ENCODE assay signal across 17 cellular contexts in the genomic region with DNA sequence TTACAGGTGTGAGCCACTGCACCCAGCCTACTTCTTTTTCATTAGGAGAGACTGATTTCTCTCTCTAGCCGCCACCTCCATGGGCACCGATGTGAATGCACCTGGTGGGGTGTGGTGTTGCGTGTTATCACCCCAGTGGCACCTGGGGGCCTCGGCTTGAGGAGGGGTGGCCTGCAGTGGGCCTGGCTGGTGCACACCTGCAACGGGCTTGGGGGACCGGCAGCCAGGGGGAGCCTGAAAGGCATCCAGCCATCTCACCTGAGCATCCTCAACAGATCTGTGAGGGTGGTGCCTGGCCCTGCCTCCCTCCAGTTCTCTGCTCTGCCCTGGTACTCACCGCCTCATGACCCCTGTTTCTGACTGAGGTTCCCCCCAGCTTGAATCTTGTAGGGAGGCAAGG.
DNase-seq lines count a peak whose midpoint lies in the region; ATAC-seq, FAIRE-seq and TF ChIP-seq lines count a peak whose summit lies in the region.
"Had no signal": no experiment of that assay in that cellular context is flagged by ENCODE, and none has a peak within 500 bp of the region (broad histone marks: within the 10 kb centered on the region; RNA-seq: fewer than 3 reads in every experiment).

No MANE protein-coding gene starts in this region.

- no peak overlapping the region for H3K4me2 ChIP-seq in neuronal stem cell (ENCODE audit: insufficient read depth, low read length, poor library complexity, severe bottlenecking)
- H3K4me2 ChIP-seq: GM23338 had no signal

- FAIRE-seq in H54 (lab: Jason Lieb, UNC), result no peak
- FAIRE-seq: GM12891, GM18507 had no signal

- no peak overlapping the region for H3K18ac ChIP-seq in neuronal stem cell (ENCODE audit: low read length)

- no peak overlapping the region for H4K91ac ChIP-seq in neuronal stem cell (ENCODE audit: low read depth, low read length, poor library complexity)

- no peak overlapping the region for H3K14ac ChIP-seq in neuronal stem cell (ENCODE audit: low read length)

- H2AK5ac ChIP-seq in neuronal stem cell (ENCODE audit: low read depth, low read length), result no peak overlapping the region

- H2BK12ac ChIP-seq in neuronal stem cell (ENCODE audit: low read length), result no peak overlapping the region

- H2BK5ac ChIP-seq in neuronal stem cell (ENCODE audit: low read length), result no peak overlapping the region

- TF ChIP-seq CTCF in WERI-Rb-1 (IDR thresholded peaks at IDR 0.05; ENCODE audit: low read depth, low read length), result no peak

- no peak for TF ChIP-seq POLR2A in H54 (IDR thresholded peaks at IDR 0.05; ENCODE audit: low read depth, low read length)

- ATAC-seq in left ventricle myocardium superior, result no peak
- ATAC-seq: GM23338 had no signal

- H3K36me3 ChIP-seq in WERI-Rb-1, result peaks cover 21% of the 10 kb centered on the region
- peaks cover 2 to 31% of the 10 kb centered on the region in 2 donors for H3K36me3 ChIP-seq in neuronal stem cell (replicated peaks in 1 of 2; ENCODE audit: control insufficient read depth in 2 of 2, insufficient read depth in 2 of 2, low read length in 2 of 2)

- H3K23ac ChIP-seq in neuronal stem cell (ENCODE audit: low read depth, low read length, poor library complexity), result peak overlapping the region; percentile 11

- H3K79me1 ChIP-seq in neuronal stem cell (ENCODE audit: low read depth, low read length), result no peaks in the 10 kb centered on the region

- H3K27ac ChIP-seq in WERI-Rb-1 (peak overlapping the region; percentile 70; the same call in 1 of the 2 replicates), neuronal stem cell (replicated peaks; ENCODE audit: low read length) (no peak overlapping the region)

- H3K9ac ChIP-seq in neuronal stem cell (ENCODE audit: low read depth, low read length, poor library complexity), result no peak overlapping the region

- H4K8ac ChIP-seq in neuronal stem cell (ENCODE audit: low read depth, low read length), result no peak overlapping the region

- H2BK120ac ChIP-seq in neuronal stem cell (ENCODE audit: low read depth, low read length), result no peak overlapping the region

- no peaks in the 10 kb centered on the region for H3K9me3 ChIP-seq in WERI-Rb-1 (ENCODE audit: severe bottlenecking)
- H3K9me3 ChIP-seq in neuronal stem cell (replicated peaks in 1 of 2; ENCODE audit: control insufficient read depth in 2 of 2, insufficient read depth in 1 of 2, low read depth in 1 of 2, low read length in 2 of 2), result no peaks in the 10 kb centered on the region

- H2BK15ac ChIP-seq in neuronal stem cell (ENCODE audit: low read length), result no peak overlapping the region

- H3K4me1 ChIP-seq in neuronal stem cell (ENCODE audit: control insufficient read depth in 2 of 2, insufficient read depth in 1 of 2, low read depth in 1 of 2, low read length in 2 of 2), result peaks cover 0 to 1% of the 10 kb centered on the region in 2 donors

- no peak overlapping the region for H2AFZ ChIP-seq in neuronal stem cell (ENCODE audit: low read length)
- H2AFZ ChIP-seq: GM23338 had no signal

- H3K4me3 ChIP-seq in WERI-Rb-1 (ENCODE audit: low read depth, low read length), result no peak overlapping the region
- H3K4me3 ChIP-seq in neuronal stem cell (ENCODE audit: low read length in 2 of 2), result peak overlapping the region in 1 of 2 donors; percentile 15
- H3K4me3 ChIP-seq: GM23338 had no signal

- WGBS in neuronal stem cell (ENCODE audit: extremely low coverage in 2 of 2, insufficient read length in 2 of 2, insufficient replicate concordance in 1 of 2), 2 donors, result no CpG with 5 or more reads among the region's 7 CpGs

- no peaks in the 10 kb centered on the region for H3K27me3 ChIP-seq in WERI-Rb-1 (ENCODE audit: insufficient read depth, low read depth, severe bottlenecking)
- H3K27me3 ChIP-seq in neuronal stem cell (ENCODE audit: control insufficient read depth in 3 of 3, insufficient read depth in 3 of 3, low read depth in 1 of 3, low read length in 3 of 3), result no peaks in the 10 kb centered on the region

- no peak overlapping the region for H3K4ac ChIP-seq in neuronal stem cell (ENCODE audit: low read length)

- intact Hi-C loops in left ventricle myocardium superior (cut with micrococcal nuclease), result no loop called here
- intact Hi-C loops in cardiac septum (cut with DNase I), result no loop called here

- DNase-seq in left ventricle myocardium superior (peak; percentile 24), cardiac septum (ENCODE audit: low spot score) (no peak), WERI-Rb-1 (no peak), neuronal stem cell (ENCODE audit: low spot score) (no peak), H54 (ENCODE audit: insufficient read length, low spot score) (no peak), HUDEP-2 (lab: John Stamatoyannopoulos, UW; ENCODE audit: unreplicated experiment in 76 of 76) (no peak)
- DNase-seq: C1 segment of cervical spinal cord; Calu3; CD4-positive, alpha-beta memory T cell; COR-L47; DMS53; DMS79 treated with DMSO at 0.1 percent for 48 hours; GF-D8; H9 had no signal
